In genomic region chr15:73695773-73696640, GRCh38 we compare ENCODE assay signal across 11 cellular contexts. TPM values are rescaled to one million over a fixed set of nuclear protein-coding genes. Genes with fewer than 3 reads are reported as not detected.
DNase-seq lines count a peak whose midpoint lies in the region; ATAC-seq and TF ChIP-seq lines count a peak whose summit lies in the region.
"Had no signal": no experiment of that assay in that cellular context is flagged by ENCODE, and none has a peak within 500 bp of the region (broad histone marks: within the 10 kb centered on the region; RNA-seq: fewer than 3 reads in every experiment).

No MANE protein-coding gene starts in this region.

- intact Hi-C loops in left lung (cut with DNase I) = loop anchor here in 1 of 2 donors (10.0 kb wide), 1 partner anchor 131 kb away; no protein-coding TSS in a partner anchor

- peaks cover 53% of the 10 kb centered on the region for H3K4me1 ChIP-seq in ACC112 (ENCODE audit: control insufficient read depth, insufficient read depth, low read length, unreplicated experiment)
- H3K4me1 ChIP-seq in Loucy (ENCODE audit: insufficient read depth, low read length, poor library complexity, severe bottlenecking) = peaks cover 16% of the 10 kb centered on the region
- H3K4me1 ChIP-seq in osteoblast (ENCODE audit: insufficient read depth, low read length) = peaks cover 47% of the 10 kb centered on the region
- peaks cover 14 to 45% of the 10 kb centered on the region in 2 donors for H3K4me1 ChIP-seq in left lung

- peaks cover 38 to 54% of the 10 kb centered on the region in 2 donors for H3K27me3 Mint-ChIP-seq in effector memory CD8-positive, alpha-beta T cell

- H3K9me3 ChIP-seq in Loucy (ENCODE audit: insufficient read depth, low read depth, low read length) (no peaks in the 10 kb centered on the region), osteoblast (ENCODE audit: low read depth, low read length) (no peaks in the 10 kb centered on the region), left lung (no peaks in the 10 kb centered on the region)

- H3K27ac Mint-ChIP-seq in effector memory CD8-positive, alpha-beta T cell = peak overlapping the region; percentile 72 to 86
- H3K27ac Mint-ChIP-seq: IgD-negative memory B cell had no signal

- H3F3A ChIP-seq in Loucy (ENCODE audit: low read depth) = no peaks in the 10 kb centered on the region

- H3K27ac ChIP-seq in ACC112 (ENCODE audit: low read depth, low read length) (peak overlapping the region; percentile 17), osteoblast (ENCODE audit: low read depth, low read length) (peak overlapping the region; percentile 67), left lung (peak overlapping the region in 1 of 2 donors; percentile 33)

- no peaks in the 10 kb centered on the region for H3K9me2 ChIP-seq in Loucy (replicated peaks; ENCODE audit: low read depth, low read length)

- H3K4me3 Mint-ChIP-seq in effector memory CD8-positive, alpha-beta T cell = peak overlapping the region; percentile 63 to 68
- H3K4me3 Mint-ChIP-seq: IgD-negative memory B cell had no signal

- peaks cover 85% of the 10 kb centered on the region for H3K79me2 ChIP-seq in ACC112 (ENCODE audit: control insufficient read depth, insufficient read depth, low read length, unreplicated experiment)
- no peaks in the 10 kb centered on the region for H3K79me2 ChIP-seq in Loucy (ENCODE audit: insufficient read depth, low read length)
- peaks cover 97% of the 10 kb centered on the region for H3K79me2 ChIP-seq in osteoblast (ENCODE audit: insufficient read depth, low read length)

- H3K4me2 ChIP-seq in Loucy (ENCODE audit: low read depth, low read length, poor library complexity, severe bottlenecking) (peak overlapping the region; percentile 52), osteoblast (ENCODE audit: insufficient read depth, low read length) (no peak overlapping the region)

- peaks cover 8% of the 10 kb centered on the region for H3K36me3 Mint-ChIP-seq in effector memory CD8-positive, alpha-beta T cell (ENCODE audit: insufficient read depth)
- H3K36me3 Mint-ChIP-seq: IgD-negative memory B cell; naive thymus-derived CD4-positive, alpha-beta T cell had no signal

- no peak for DNase-seq in effector memory CD8-positive, alpha-beta T cell
- DNase-seq in osteoblast (ENCODE audit: insufficient read length, low spot score, missing footprints) = no peak
- DNase-seq in MV-4-11 (lab: John Stamatoyannopoulos, UW) = no peak
- no peak for DNase-seq in left lung
- no peak for DNase-seq in cerebellar cortex (ENCODE audit: low spot score)
- no peak for DNase-seq in DMS79 treated with DMSO at 0.1 percent for 48 hours (lab: John Stamatoyannopoulos, UW)
- DNase-seq: NCI-H187 treated with DMSO at 0.1 percent for 48 hours had no signal

- peaks cover 11 to 21% of the 10 kb centered on the region in 2 donors for H3K4me1 Mint-ChIP-seq in effector memory CD8-positive, alpha-beta T cell (ENCODE audit: low read depth in 2 of 2)

- TF ChIP-seq CTCF in Loucy (conservative IDR thresholded peaks at IDR 0.05; ENCODE audit: low read length) (no peak), osteoblast (IDR thresholded peaks at IDR 0.05; ENCODE audit: extremely low read depth, low read depth, low read length) (no peak), left lung (IDR thresholded peaks at IDR 0.05) (no peak)

- H3K27me3 ChIP-seq in ACC112 (ENCODE audit: insufficient read depth, low read length) = no peaks in the 10 kb centered on the region
- peaks cover 4% of the 10 kb centered on the region for H3K27me3 ChIP-seq in Loucy (ENCODE audit: insufficient read depth, low read length, poor library complexity, severe bottlenecking)
- H3K27me3 ChIP-seq in osteoblast (ENCODE audit: insufficient read depth, low read length) = no peaks in the 10 kb centered on the region
- peaks cover 0 to 7% of the 10 kb centered on the region in 2 donors for H3K27me3 ChIP-seq in left lung

- H4K20me1 ChIP-seq in Loucy (ENCODE audit: insufficient read depth, low read length, poor library complexity, severe bottlenecking) (no peaks in the 10 kb centered on the region), osteoblast (ENCODE audit: insufficient read depth, low read length) (peaks cover 85% of the 10 kb centered on the region)

- no peak for ATAC-seq in effector memory CD8-positive, alpha-beta T cell (replicated peaks)
- ATAC-seq in left lung = no peak

- no peaks in the 10 kb centered on the region for H3K9me3 Mint-ChIP-seq in effector memory CD8-positive, alpha-beta T cell
- H3K9me3 Mint-ChIP-seq: naive thymus-derived CD4-positive, alpha-beta T cell had no signal

- peaks cover 4% of the 10 kb centered on the region; the same call in 1 of the 2 replicates for H3K36me3 ChIP-seq in ACC112 (ENCODE audit: insufficient read depth, low read length)
- no peaks in the 10 kb centered on the region for H3K36me3 ChIP-seq in Loucy (ENCODE audit: insufficient read depth, low read length)
- peaks cover 11% of the 10 kb centered on the region for H3K36me3 ChIP-seq in osteoblast (ENCODE audit: insufficient read depth, low read length)
- no peaks in the 10 kb centered on the region for H3K36me3 ChIP-seq in left lung

- no peak overlapping the region for H3K4me3 ChIP-seq in ACC112 (ENCODE audit: low read depth, low read length)
- H3K4me3 ChIP-seq in Loucy (ENCODE audit: low read length, poor library complexity, severe bottlenecking) = no peak overlapping the region
- no peak overlapping the region for H3K4me3 ChIP-seq in osteoblast (ENCODE audit: insufficient read depth, low read length)
- no peak overlapping the region for H3K4me3 ChIP-seq in left lung

- H2AFZ ChIP-seq in ACC112 (ENCODE audit: low read length, unreplicated experiment) (no peak overlapping the region), Loucy (ENCODE audit: low read length) (no peak overlapping the region), osteoblast (ENCODE audit: low read length) (no peak overlapping the region)

- no peak overlapping the region for H3K9ac ChIP-seq in Loucy (ENCODE audit: low read depth, low read length, poor library complexity, severe bottlenecking)

RNA-seq across cellular contexts. Expression of gene CD276, which starts 11.8 kb away (rescaled TPM):
- total RNA-seq in osteoblast (145 and 154 TPM in 2 replicates), left lung (10 to 100 TPM; 71.9 to 89.5 TPM)

RNA-seq across cellular contexts. Expression of gene INSYN1, which starts 57.1 kb away (rescaled TPM):
- total RNA-seq in osteoblast (3.8 and 4.7 TPM in 2 replicates), left lung (10 to 100 TPM in 1 of 2 donors, 1 to 10 TPM in 1; 2.8 to 10.4 TPM)
- total RNA-seq: naive thymus-derived CD4-positive, alpha-beta T cell had no signal
